Comparison of ENCODE assay signal across 13 cellular contexts in the genomic region with DNA sequence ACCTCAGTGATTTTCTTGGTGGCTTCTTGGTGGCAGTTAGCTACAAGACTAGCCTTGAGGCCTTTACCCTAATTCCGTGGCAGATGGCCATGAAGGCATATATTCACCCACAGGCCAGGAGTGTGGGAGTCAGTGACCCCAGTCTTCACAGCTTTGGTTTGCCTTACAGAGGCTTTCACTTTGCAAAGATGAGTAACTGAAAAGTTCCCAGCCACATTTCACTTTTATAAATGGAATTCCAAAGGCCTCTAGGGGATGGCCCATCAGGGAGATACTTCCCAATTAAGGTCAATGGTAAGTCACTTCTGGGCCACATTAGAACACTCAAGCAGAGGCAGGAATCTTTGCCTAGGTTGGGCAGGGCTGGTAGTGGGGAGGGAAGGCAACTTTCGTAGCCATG. TPM values are rescaled to one million over a fixed set of nuclear protein-coding genes. Genes with fewer than 3 reads are reported as not detected.
"Had no signal": no experiment of that assay in that cellular context is flagged by ENCODE, and none has a peak within 500 bp of the region (broad histone marks: within the 10 kb centered on the region; RNA-seq: fewer than 3 reads in every experiment).

No MANE protein-coding gene starts in this region.

- DNase-seq: activated CD4-positive, alpha-beta T cell treated with anti-CD3 and anti-CD28 coated beads, Interleukin-2, amount 10 ng/mL, durations not matched to agents 24 days and 14 days; activated CD8-positive, alpha-beta memory T cell treated with anti-CD3 and anti-CD28 coated beads, Interleukin-2, amount 50 U/mL, for 4 hours; activated CD8-positive, alpha-beta T cell treated with anti-CD3 and anti-CD28 coated beads, Interleukin-2, amount 10 ng/mL, durations not matched to agents 7 days and 5 days; activated gamma-delta T cell; activated T-cell treated with anti-CD3 and anti-CD28 coated beads, Interleukin-2, amount 50 U/mL, for 72 hours; effector memory CD4-positive, alpha-beta T cell; left lung; occipital lobe; right lobe of liver; spleen; stimulated activated naive CD8-positive, alpha-beta T cell treated with anti-CD3 and anti-CD28 coated beads, Interleukin-15, amount 100 ng/mL, for 72 hours; T-helper 17 cell had no signal

- H3K27me3 ChIP-seq: right lobe of liver had no signal

- H3K4me3 ChIP-seq: left lung, right lobe of liver, spleen had no signal

- ATAC-seq: activated CD8-positive, alpha-beta T cell treated with anti-CD3 and anti-CD28 coated beads, Interleukin-2, amount 10 ng/mL, durations not matched to agents 7 days and 5 days; stimulated activated naive CD8-positive, alpha-beta T cell treated with anti-CD3 and anti-CD28 coated beads, Interleukin-15, amount 100 ng/mL, for 72 hours had no signal

- H3K27ac ChIP-seq: left lung, right lobe of liver, spleen had no signal

- H3K4me1 ChIP-seq: left lung, right lobe of liver had no signal

- H3K36me3 ChIP-seq: left lung, right lobe of liver, spleen had no signal

- H3K9me3 ChIP-seq: left lung, right lobe of liver, spleen had no signal

RNA-seq across cellular contexts. Expression of a gene that starts 13.1 kb away (rescaled TPM):
- total RNA-seq: activated CD4-positive, alpha-beta T cell treated with anti-CD3 and anti-CD28 coated beads, Interleukin-2, amount 10 ng/mL, durations not matched to agents 24 days and 14 days; activated CD8-positive, alpha-beta T cell treated with anti-CD3 and anti-CD28 coated beads, Interleukin-2, amount 10 ng/mL, durations not matched to agents 7 days and 5 days had no signal

RNA-seq across cellular contexts. Expression of a gene that starts 19.4 kb away (rescaled TPM):
- total RNA-seq: activated CD8-positive, alpha-beta T cell treated with anti-CD3 and anti-CD28 coated beads, Interleukin-2, amount 10 ng/mL, durations not matched to agents 7 days and 5 days; progenitor cell of endocrine pancreas; right lobe of liver had no signal

RNA-seq across cellular contexts. Expression of a gene that starts 38.7 kb away (rescaled TPM):
- total RNA-seq: progenitor cell of endocrine pancreas, right lobe of liver had no signal
